ENCODE assay signal across 15 cellular contexts in the genomic region with DNA sequence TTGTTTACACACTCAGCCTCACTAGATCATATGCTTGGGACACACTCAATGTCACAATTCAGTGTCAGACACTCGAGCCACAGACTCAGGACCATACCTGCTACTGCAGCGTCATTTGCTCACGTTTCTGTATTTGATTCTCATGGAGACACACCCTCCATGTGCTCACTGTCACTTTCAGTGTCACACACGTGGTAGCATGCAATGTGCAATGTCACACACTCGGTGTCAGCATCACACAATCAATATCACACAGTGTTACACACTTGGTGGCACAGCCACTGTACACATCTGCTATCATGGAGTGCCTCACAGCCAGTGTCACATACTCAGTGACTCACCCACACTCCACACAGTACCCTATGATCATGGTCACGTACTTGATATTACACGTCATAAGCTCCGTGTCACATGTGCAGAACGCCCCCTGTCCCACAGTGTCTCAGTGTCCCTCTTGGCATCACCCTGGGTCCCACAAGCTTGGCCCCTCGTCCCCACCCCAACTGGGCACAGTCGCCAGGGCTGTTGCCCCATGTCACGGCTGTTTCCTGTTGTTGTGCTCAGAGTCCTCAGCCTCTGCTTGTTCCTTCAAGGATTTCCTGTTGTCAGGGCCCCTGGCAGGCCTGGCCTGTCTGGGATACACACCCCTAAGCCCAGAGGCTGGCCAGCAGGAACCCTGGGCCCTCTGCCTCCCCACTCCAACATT. TPM values are rescaled to one million over a fixed set of nuclear protein-coding genes. Genes with fewer than 3 reads are reported as not detected.
A peak's percentile ranks its signal among the peaks of the same experiment; 100 is the strongest.
DNase-seq lines count a peak whose midpoint lies in the region; ATAC-seq, FAIRE-seq and TF ChIP-seq lines count a peak whose summit lies in the region.
"Had no signal": no experiment of that assay in that cellular context is flagged by ENCODE, and none has a peak within 500 bp of the region (broad histone marks: within the 10 kb centered on the region; RNA-seq: fewer than 3 reads in every experiment).

No MANE protein-coding gene starts in this region.

- ATAC-seq in right lobe of liver: peak; percentile 56 to 71 (median 64)
- ATAC-seq in GM21367 (IDR thresholded peaks at IDR 0.05; ENCODE audit: unreplicated experiment): no peak

- no peaks in the 10 kb centered on the region for H3K9me3 ChIP-seq in colonic mucosa
- H3K9me3 ChIP-seq in right lobe of liver: no peaks in the 10 kb centered on the region
- no peaks in the 10 kb centered on the region for H3K9me3 ChIP-seq in spleen

- intact Hi-C loops in colonic mucosa (cut with DNase I) (no loop called here), right lobe of liver (cut with DNase I) (no loop called here), spleen (cut with DNase I; ENCODE audit: low total_unique reads) (no loop called here)

- H3K4me3 ChIP-seq in colonic mucosa: no peak overlapping the region
- H3K4me3 ChIP-seq in right lobe of liver: no peak overlapping the region
- H3K4me3 ChIP-seq in spleen: peak overlapping the region in 2 of 8 donors; percentile 8 to 28

- H3K36me3 ChIP-seq in colonic mucosa (no peaks in the 10 kb centered on the region), right lobe of liver (no peaks in the 10 kb centered on the region), spleen (peaks cover 0 to 11% (median 0%) of the 10 kb centered on the region in 6 donors)

- H3K4me1 ChIP-seq in colonic mucosa (no peaks in the 10 kb centered on the region), right lobe of liver (peaks cover 0 to 18% (median 0%) of the 10 kb centered on the region in 4 donors), spleen (peaks cover 31 to 92% (median 72%) of the 10 kb centered on the region in 6 donors)

- no peak for TF ChIP-seq CTCF in colonic mucosa (IDR thresholded peaks at IDR 0.05)
- no peak for TF ChIP-seq CTCF in right lobe of liver (IDR thresholded peaks at IDR 0.05)
- no peak for TF ChIP-seq CTCF in spleen (IDR thresholded peaks at IDR 0.05 in 8 of 11, conservative IDR thresholded peaks at IDR 0.05 in 3 of 11)

- no peak overlapping the region for H3K9ac ChIP-seq in colonic mucosa (ENCODE audit: low read depth in 2 of 2, low read length in 2 of 2)

- WGBS in right lobe of liver (ENCODE audit: insufficient coverage, low coverage, low lambda C conversion rate, missing lambda C conversion rate): 59% methylated on average over 12 of the region's 12 CpGs
- 41 to 50% (median 48%) methylated on average over 12 of the region's 12 CpGs for WGBS in spleen, 5 donors

- no peak for DNase-seq in HTR-8/SVneo (ENCODE audit: insufficient read length, low spot score)
- no peak for DNase-seq in colonic mucosa
- peak in 2 of 3 donors; percentile 63 to 73 for DNase-seq in right lobe of liver
- DNase-seq in spleen: peak; percentile 86
- no peak for DNase-seq in NCI-H187 (lab: John Stamatoyannopoulos, UW)
- DNase-seq in inferior parietal cortex (ENCODE audit: extremely low spot score): no peak
- DNase-seq in middle frontal gyrus (ENCODE audit: extremely low spot score, low spot score): no peak
- DNase-seq: activated CD4-positive, alpha-beta T cell treated with anti-CD3 and anti-CD28 coated beads, Interleukin-2, amount 50 U/mL, for 4 hours; CD8-positive, alpha-beta memory T cell; immature natural killer cell; NCI-H1092 treated with DMSO at 0.1 percent for 48 hours; NCI-H69; retina had no signal

- H3K27me3 ChIP-seq in colonic mucosa (no peaks in the 10 kb centered on the region), right lobe of liver (no peaks in the 10 kb centered on the region), spleen (replicated peaks in 1 of 7) (no peaks in the 10 kb centered on the region)

- H3K27ac ChIP-seq in colonic mucosa (peak overlapping the region; percentile 29), right lobe of liver (peak overlapping the region; percentile 61 to 81 (median 72)), spleen (peak overlapping the region; percentile 43 to 87 (median 81))
- H3K27ac ChIP-seq: epithelial cell of prostate had no signal

- TF ChIP-seq POLR2A in right lobe of liver (IDR thresholded peaks at IDR 0.05) (no peak), spleen (IDR thresholded peaks at IDR 0.05) (no peak)

- peak; percentile 97 for FAIRE-seq in HTR-8/SVneo (lab: Jason Lieb, UNC)

RNA-seq across cellular contexts. Expression of a gene that starts 49.6 kb away (rescaled TPM):
- total RNA-seq in colonic mucosa (1 to 10 TPM; 5.6 to 8.9 TPM), right lobe of liver (10 to 100 TPM; 11.2 to 46.3 (median 22.8) TPM), spleen (100 to 1,000 TPM; 244 to 584 (median 346) TPM)
- polyA plus RNA-seq in spleen: 100 to 1,000 TPM in 1 of 3 donors, 10 to 100 TPM in 2; 58.2 to 158 (median 72.8) TPM
- polyA plus RNA-seq: immature natural killer cell had no signal

Comparison
In these comparisons a context has a peak if more than half of its experiments do, and no peak if none do; other contexts are left out.
1. DNase-seq: peak in right lobe of liver (2 of 3) and spleen (single experiment); none in HTR-8/SVneo (single experiment), colonic mucosa (single experiment), NCI-H187 (0 of 2), inferior parietal cortex (single experiment) and middle frontal gyrus (single experiment).
2. H3K27ac ChIP-seq: peak in every context shown above with its lines; median percentile 81 in spleen; 72 in right lobe of liver; 29 in colonic mucosa.
3. RNA of a gene that starts 49.6 kb away (total RNA-seq): 244 to 584 TPM in spleen; 11.2 to 46.3 TPM in right lobe of liver and 5.6 to 8.9 TPM in colonic mucosa; every median in the first group is over 4 times any median in the second.